Comparison of ENCODE assay signal across 9 cellular contexts in genomic region chr17:27569257-27569722, GRCh38.
DNase-seq lines count a peak whose midpoint lies in the region; ATAC-seq and TF ChIP-seq lines count a peak whose summit lies in the region.
"Had no signal": no experiment of that assay in that cellular context is flagged by ENCODE, and none has a peak within 500 bp of the region (broad histone marks: within the 10 kb centered on the region; RNA-seq: fewer than 3 reads in every experiment).

No MANE protein-coding gene starts in this region.

- H3K4me1 Mint-ChIP-seq in activated naive CD4-positive, alpha-beta T cell treated with anti-CD3 and anti-CD28 coated beads, Interleukin-2, amount 10 ng/mL, durations not matched to agents 7 days and 5 days = peaks cover 59% of the 10 kb centered on the region

- H3K27ac Mint-ChIP-seq in activated naive CD4-positive, alpha-beta T cell treated with anti-CD3 and anti-CD28 coated beads, Interleukin-2, amount 10 ng/mL, durations not matched to agents 7 days and 5 days = peak overlapping the region; percentile 3

- no peaks in the 10 kb centered on the region for H3K9me3 Mint-ChIP-seq in activated naive CD4-positive, alpha-beta T cell treated with anti-CD3 and anti-CD28 coated beads, Interleukin-2, amount 10 ng/mL, durations not matched to agents 7 days and 5 days

- no peak overlapping the region for H3K4me3 Mint-ChIP-seq in activated naive CD4-positive, alpha-beta T cell treated with anti-CD3 and anti-CD28 coated beads, Interleukin-2, amount 10 ng/mL, durations not matched to agents 7 days and 5 days

- DNase-seq in AG09309 (ENCODE audit: low read depth) = no peak
- DNase-seq in OCI-M1 (lab: John Stamatoyannopoulos, UW) = peak; percentile 95
- DNase-seq in activated naive CD4-positive, alpha-beta T cell treated with anti-CD3 and anti-CD28 coated beads, Interleukin-2, amount 10 ng/mL, durations not matched to agents 7 days and 5 days = peak; percentile 58
- DNase-seq in iris pigment epithelial cell (ENCODE audit: low read depth) = peak; percentile 31
- DNase-seq in stimulated activated CD8-positive, alpha-beta memory T cell treated with anti-CD3 and anti-CD28 coated beads, Interleukin-2, amount 100 ng/mL, for 48 hours (ENCODE audit: low read depth in 2 of 2) = peak; percentile 59 to 67
- DNase-seq in SHP77 treated with DMSO at 0.1 percent for 48 hours (lab: John Stamatoyannopoulos, UW) = no peak
- no peak for DNase-seq in NCI-H1436 treated with DMSO at 0.1 percent for 48 hours (lab: John Stamatoyannopoulos, UW)

- CTCF ChIA-PET in activated naive CD4-positive, alpha-beta T cell treated with anti-CD3 and anti-CD28 coated beads, Interleukin-2, amount 10 ng/mL, durations not matched to agents 7 days and 5 days (lab: Charles Lee) = interaction anchor here (0.9 to 3.9 kb wide), 12 partner anchors 9 to 111 kb away, joined by 3 to 33 read pairs (median 3); no protein-coding TSS in a partner anchor

- ATAC-seq in GM19025 (IDR thresholded peaks at IDR 0.05; ENCODE audit: low read depth, unreplicated experiment) = peak; percentile 68

- H3K4me3 ChIP-seq in AG09309 (ENCODE audit: control insufficient read depth, low read depth, low read length) = no peak overlapping the region
- H3K4me3 ChIP-seq: HAP-1 had no signal

- H3K27me3 Mint-ChIP-seq in activated naive CD4-positive, alpha-beta T cell treated with anti-CD3 and anti-CD28 coated beads, Interleukin-2, amount 10 ng/mL, durations not matched to agents 7 days and 5 days = no peaks in the 10 kb centered on the region

- H3K36me3 Mint-ChIP-seq in activated naive CD4-positive, alpha-beta T cell treated with anti-CD3 and anti-CD28 coated beads, Interleukin-2, amount 10 ng/mL, durations not matched to agents 7 days and 5 days = peaks cover 8% of the 10 kb centered on the region

- peak; percentile 62 for TF ChIP-seq CTCF in AG09309 (IDR thresholded peaks at IDR 0.05; ENCODE audit: control insufficient read depth, insufficient read depth, low read depth, low read length, missing control alignments)

Comparison
In these comparisons a context has a peak if more than half of its experiments do, and no peak if none do; other contexts are left out.
1. DNase-seq: peak in OCI-M1 (single experiment), activated naive CD4-positive, alpha-beta T cell treated with anti-CD3 and anti-CD28 coated beads, Interleukin-2, amount 10 ng/mL, durations not matched to agents 7 days and 5 days (single experiment), iris pigment epithelial cell (single experiment) and stimulated activated CD8-positive, alpha-beta memory T cell treated with anti-CD3 and anti-CD28 coated beads, Interleukin-2, amount 100 ng/mL, for 48 hours (2 of 2); none in AG09309 (single experiment), SHP77 treated with DMSO at 0.1 percent for 48 hours (single experiment) and NCI-H1436 treated with DMSO at 0.1 percent for 48 hours (single experiment).